11 cellular contexts compared by ENCODE assay signal in the genomic region with DNA sequence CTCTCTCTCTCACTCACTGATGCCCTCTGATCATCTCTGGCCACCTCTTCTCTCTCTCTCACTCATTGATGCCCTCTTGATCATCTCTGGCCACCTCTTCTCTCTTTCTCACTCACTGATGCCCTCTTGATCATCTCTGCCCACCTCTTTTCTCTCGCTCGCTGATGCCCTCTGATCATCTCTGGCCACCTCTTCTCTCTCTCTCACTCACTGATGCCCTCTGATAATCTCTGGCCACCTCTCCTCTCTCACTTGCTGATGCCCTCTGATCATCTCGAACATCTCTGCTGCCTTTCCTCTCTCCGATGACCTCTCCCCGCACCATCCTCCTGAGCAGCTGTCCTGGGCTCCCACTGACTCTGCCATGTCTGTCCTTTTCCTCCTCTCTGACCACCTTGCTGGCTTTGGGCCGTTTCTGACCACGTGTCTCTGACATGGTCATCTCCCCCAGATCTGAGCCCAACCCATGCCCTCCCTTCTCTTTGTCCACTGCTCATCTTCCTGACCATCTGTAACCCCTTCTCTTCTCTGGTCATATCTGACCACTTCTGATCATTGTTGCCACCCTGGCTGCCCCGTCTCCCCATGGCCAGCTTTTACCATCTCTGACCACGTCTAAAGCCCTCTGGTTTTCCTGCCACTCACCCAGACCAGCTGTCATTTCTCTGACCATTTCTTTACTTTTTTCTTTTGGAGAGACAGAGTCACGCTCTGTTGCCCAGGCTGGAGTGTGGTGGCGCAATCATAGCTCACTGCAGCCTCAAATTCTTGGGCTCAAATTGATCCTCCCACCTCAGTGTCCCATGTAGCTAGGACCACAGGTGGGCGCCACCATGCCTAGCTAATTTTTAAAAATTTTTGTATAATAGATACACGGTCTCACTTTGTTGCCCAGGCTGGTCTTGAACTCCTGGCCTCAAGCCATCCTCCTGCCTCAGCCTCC. TPM values are rescaled to one million over a fixed set of nuclear protein-coding genes. Genes with fewer than 3 reads are reported as not detected.
DNase-seq lines count a peak whose midpoint lies in the region; ATAC-seq and TF ChIP-seq lines count a peak whose summit lies in the region.
"Had no signal": no experiment of that assay in that cellular context is flagged by ENCODE, and none has a peak within 500 bp of the region (broad histone marks: within the 10 kb centered on the region; RNA-seq: fewer than 3 reads in every experiment).

No MANE protein-coding gene starts in this region.

- peaks cover 17% of the 10 kb centered on the region for H3K36me3 Mint-ChIP-seq in effector memory CD8-positive, alpha-beta T cell (ENCODE audit: insufficient read depth)

- intact Hi-C loops in PC-3 (cut with micrococcal nuclease): loop anchor here (10.0 kb wide), 2 partner anchors 116 to 224 kb away; a partner anchor contains a TSS

- H3K79me2 ChIP-seq in DND-41 (ENCODE audit: insufficient read depth, low read length): peaks cover 33% of the 10 kb centered on the region
- H3K79me2 ChIP-seq in PC-3 (ENCODE audit: low read length): peaks cover 7% of the 10 kb centered on the region; the same call in 1 of the 2 replicates

- no TSS peak for BruUV-seq in PC-3 (replicated peaks; lab: Mats Ljungman, UMichigan)

- H3K4me3 ChIP-seq in DND-41 (ENCODE audit: low read depth in 1 of 2, low read length in 2 of 2) (peak overlapping the region in 1 of 2 experiments; percentile 67; a peak in 2 of 4 replicates), PC-3 (ENCODE audit: low read length) (no peak overlapping the region; the same call in 1 of the 2 replicates), neuron (ENCODE audit: low read length) (peak overlapping the region; percentile 76)

- TF ChIP-seq CTCF in DND-41 (IDR thresholded peaks at IDR 0.05; ENCODE audit: borderline replicate concordance, extremely low read depth, low read length, poor library complexity, severe bottlenecking) (no peak), PC-3 (conservative IDR thresholded peaks at IDR 0.05; ENCODE audit: low read depth, low read length) (no peak)

- no peaks in the 10 kb centered on the region for H3F3A ChIP-seq in PC-3 (ENCODE audit: low read length, unreplicated experiment)

- H3K27me3 ChIP-seq in DND-41 (ENCODE audit: insufficient read depth, low read length, poor library complexity) (no peaks in the 10 kb centered on the region), PC-3 (ENCODE audit: low read length) (no peaks in the 10 kb centered on the region), neuron (ENCODE audit: insufficient read depth, low read length) (no peaks in the 10 kb centered on the region)

- H3K9me3 Mint-ChIP-seq in effector memory CD8-positive, alpha-beta T cell: no peaks in the 10 kb centered on the region

- no peaks in the 10 kb centered on the region for H3K27me3 Mint-ChIP-seq in effector memory CD8-positive, alpha-beta T cell

- peaks cover 23% of the 10 kb centered on the region for H4K20me1 ChIP-seq in DND-41 (ENCODE audit: insufficient read depth, low read length)
- H4K20me1 ChIP-seq in PC-3 (ENCODE audit: low read length): no peaks in the 10 kb centered on the region

- POLR2A ChIA-PET in PC-3 (lab: Charles Lee; ENCODE audit: unreplicated experiment): no interaction called here

- CTCF ChIA-PET in PC-3 (lab: Charles Lee): no interaction called here

- no peak for DNase-seq in DND-41
- no peak for DNase-seq in PC-3
- no peak for DNase-seq in effector memory CD8-positive, alpha-beta T cell
- DNase-seq in D341Med (ENCODE audit: low spot score): no peak
- no peak for DNase-seq in germinal center (ENCODE audit: low spot score)
- DNase-seq: activated CD4-positive, CD25-positive, alpha-beta regulatory T cell had no signal

- peak overlapping the region; percentile 88 for H3K4me2 ChIP-seq in DND-41 (ENCODE audit: insufficient read depth, low read length)
- peak overlapping the region; percentile 88; the same call in 1 of the 2 replicates for H3K4me2 ChIP-seq in PC-3 (ENCODE audit: low read length)

- H3K4me1 Mint-ChIP-seq in effector memory CD8-positive, alpha-beta T cell (ENCODE audit: low read depth in 2 of 2): peaks cover 24 to 33% of the 10 kb centered on the region in 2 donors

- H3K4me3 Mint-ChIP-seq in effector memory CD8-positive, alpha-beta T cell: peak overlapping the region; percentile 72 to 86

- H3K36me3 ChIP-seq in DND-41 (ENCODE audit: insufficient read depth, low read length) (peaks cover 25% of the 10 kb centered on the region), PC-3 (ENCODE audit: low read depth, low read length) (no peaks in the 10 kb centered on the region), neuron (ENCODE audit: insufficient read depth, low read length) (peaks cover 16% of the 10 kb centered on the region)

- H2AFZ ChIP-seq in DND-41 (ENCODE audit: low read depth, low read length) (no peak overlapping the region), PC-3 (ENCODE audit: low read length) (no peak overlapping the region), neuron (ENCODE audit: low read depth, low read length) (no peak overlapping the region)

- H3K9ac ChIP-seq in DND-41 (ENCODE audit: low read depth, low read length) (peak overlapping the region; percentile 88; the same call in 1 of the 2 replicates), PC-3 (ENCODE audit: low read length) (no peak overlapping the region)

- H3K9me3 ChIP-seq in DND-41 (ENCODE audit: insufficient read depth, low read length, severe bottlenecking) (no peaks in the 10 kb centered on the region), PC-3 (ENCODE audit: low read length) (no peaks in the 10 kb centered on the region), neuron (ENCODE audit: low read length) (peaks cover 2% of the 10 kb centered on the region)

- ATAC-seq in DND-41 (ENCODE audit: insufficient read depth, low read depth): no peak
- no peak for ATAC-seq in PC-3
- no peak for ATAC-seq in effector memory CD8-positive, alpha-beta T cell (replicated peaks)
- no peak for ATAC-seq in GM21619 (IDR thresholded peaks at IDR 0.05; ENCODE audit: unreplicated experiment)
- no peak for ATAC-seq in HG03342 (IDR thresholded peaks at IDR 0.05; ENCODE audit: unreplicated experiment)

- H3K9me2 ChIP-seq in PC-3 (replicated peaks; ENCODE audit: low read length): no peaks in the 10 kb centered on the region

- H3K4me1 ChIP-seq in DND-41 (ENCODE audit: insufficient read depth, low read length): peaks cover 44% of the 10 kb centered on the region
- peaks cover 9% of the 10 kb centered on the region for H3K4me1 ChIP-seq in PC-3 (ENCODE audit: insufficient read depth, low read length)
- H3K4me1 ChIP-seq in neuron (ENCODE audit: insufficient read depth, low read length): peaks cover 25% of the 10 kb centered on the region

- H3K27ac ChIP-seq in DND-41 (ENCODE audit: low read length) (no peak overlapping the region), PC-3 (ENCODE audit: low read length) (no peak overlapping the region)

- peak overlapping the region; percentile 16 to 77 for H3K27ac Mint-ChIP-seq in effector memory CD8-positive, alpha-beta T cell

RNA-seq across cellular contexts. Expression of a gene that starts 2.4 kb away (rescaled TPM):
- 4.1 and 4.8 TPM in 2 replicates for total RNA-seq in PC-3 (2014; rRNA removed)

RNA-seq across cellular contexts. Expression of a gene that starts 30.5 kb away (rescaled TPM):
- not detected in 2 replicates for total RNA-seq in PC-3 (2014; rRNA removed)
- total RNA-seq: lung microvascular endothelial cell had no signal

RNA-seq across cellular contexts. Expression of a gene that starts 36.2 kb away (rescaled TPM):
- total RNA-seq in PC-3 (2014; rRNA removed): not detected in 2 replicates
- total RNA-seq: NCI-H460 had no signal

RNA-seq across cellular contexts. Expression of a gene that starts 38.2 kb away (rescaled TPM):
- total RNA-seq in PC-3 (2014; rRNA removed): 9.0 and 10.6 TPM in 2 replicates

RNA-seq across cellular contexts. Expression of a gene that starts 56.4 kb away (rescaled TPM):
- total RNA-seq in PC-3 (2014; rRNA removed): 24.5 and 38.1 TPM in 2 replicates
